Comparison of ENCODE assay signal across 11 cellular contexts in the genomic region with DNA sequence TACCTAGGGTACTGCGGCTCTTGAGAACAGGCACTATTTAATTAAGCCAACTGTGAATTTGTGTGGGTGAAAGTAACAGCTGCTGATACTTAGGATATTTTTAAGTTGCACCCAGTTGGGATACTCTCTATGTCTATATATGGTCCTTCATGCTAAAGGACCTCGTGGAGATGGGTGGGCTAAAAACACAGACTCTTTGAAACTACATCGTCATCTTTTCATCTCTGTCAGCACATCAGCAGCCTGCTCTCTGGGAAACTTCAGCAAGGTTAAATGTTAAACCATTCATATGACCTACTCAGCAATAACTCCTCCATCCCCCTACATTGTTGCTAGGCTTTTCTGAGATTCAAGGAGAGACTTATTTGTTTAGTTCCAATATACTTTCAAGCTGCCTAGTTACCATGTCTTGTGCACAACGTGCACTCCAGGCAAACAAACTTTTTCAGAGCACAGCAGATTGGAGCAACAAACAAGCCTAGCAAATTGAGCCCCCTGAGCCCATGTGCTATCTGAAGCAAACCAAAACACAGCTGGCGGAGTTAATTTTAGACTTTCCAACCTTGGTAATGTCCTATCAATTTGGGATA. TPM values are rescaled to one million over a fixed set of nuclear protein-coding genes. Genes with fewer than 3 reads are reported as not detected.
DNase-seq lines count a peak whose midpoint lies in the region; ATAC-seq and TF ChIP-seq lines count a peak whose summit lies in the region.
"Had no signal": no experiment of that assay in that cellular context is flagged by ENCODE, and none has a peak within 500 bp of the region (broad histone marks: within the 10 kb centered on the region; RNA-seq: fewer than 3 reads in every experiment).

No MANE protein-coding gene starts in this region.

- no peaks in the 10 kb centered on the region for H3K27me3 ChIP-seq in esophagus muscularis mucosa
- no peaks in the 10 kb centered on the region for H3K27me3 ChIP-seq in psoas muscle (ENCODE audit: insufficient read depth in 3 of 3, low read length in 2 of 3)
- H3K27me3 ChIP-seq: tibial nerve had no signal

- DNase-seq in esophagus muscularis mucosa (ENCODE audit: extremely low spot score) (no peak), putamen (ENCODE audit: low spot score) (peak; percentile 7), GM03348 (ENCODE audit: low spot score) (no peak), psoas muscle (no peak), HK-2 (ENCODE audit: unreplicated experiment) (no peak)
- no peak for DNase-seq in activated naive CD4-positive, alpha-beta T cell treated with Interleukin-2 at 50 U/mL for 16 hours
- DNase-seq: activated naive CD4-positive, alpha-beta T cell treated with anti-CD3 and anti-CD28 coated beads for 36 hours had no signal

- TF ChIP-seq CTCF in esophagus muscularis mucosa (IDR thresholded peaks at IDR 0.05) (no peak), psoas muscle (IDR thresholded peaks at IDR 0.05) (no peak)

- ATAC-seq in GM19397 (IDR thresholded peaks at IDR 0.05; ENCODE audit: unreplicated experiment) (peak; percentile 66), HG03196 (IDR thresholded peaks at IDR 0.05; ENCODE audit: unreplicated experiment) (peak; percentile 67), psoas muscle (no peak)

- no peak overlapping the region for H3K4me3 ChIP-seq in esophagus muscularis mucosa
- no peak overlapping the region for H3K4me3 ChIP-seq in psoas muscle
- H3K4me3 ChIP-seq: lung, tibial nerve had no signal

- no peaks in the 10 kb centered on the region for H3K36me3 ChIP-seq in esophagus muscularis mucosa
- H3K36me3 ChIP-seq in psoas muscle (ENCODE audit: insufficient read depth in 1 of 2, low read depth in 1 of 2), result no peaks in the 10 kb centered on the region
- H3K36me3 ChIP-seq: tibial nerve had no signal

- intact Hi-C loops in esophagus muscularis mucosa (cut with DNase I) (no loop called here), psoas muscle (cut with DNase I) (no loop called here)

- whole genome bisulfite sequencing in esophagus muscularis mucosa, result 29% methylated on average over 5 of the region's 5 CpGs
- 30 to 39% (median 33%) methylated on average over 5 of the region's 5 CpGs for WGBS in psoas muscle, 3 donors

- peak overlapping the region; percentile 7 to 44 (median 30) for H3K27ac ChIP-seq in esophagus muscularis mucosa (replicated peaks in 1 of 4)
- H3K27ac ChIP-seq in psoas muscle, result no peak overlapping the region

- no peak for TF ChIP-seq POLR2A in esophagus muscularis mucosa (IDR thresholded peaks at IDR 0.05; ENCODE audit: low read depth)

- H3K4me1 ChIP-seq in esophagus muscularis mucosa (peaks cover 10 to 19% (median 15%) of the 10 kb centered on the region in 4 donors), psoas muscle (peaks cover 5% of the 10 kb centered on the region)

- TF ChIP-seq EP300 in esophagus muscularis mucosa (IDR thresholded peaks at IDR 0.05), result no peak

- H3K9me3 ChIP-seq in esophagus muscularis mucosa (no peaks in the 10 kb centered on the region), psoas muscle (no peaks in the 10 kb centered on the region)
- H3K9me3 ChIP-seq: tibial nerve had no signal

RNA-seq across cellular contexts. Expression of gene MOB1B, which starts 6.2 kb away (rescaled TPM):
- total RNA-seq in esophagus muscularis mucosa, result 10 to 100 TPM; 15.0 to 19.4 (median 16.6) TPM
- total RNA-seq in psoas muscle, result 10 to 100 TPM in 3 of 4 donors, 1 to 10 TPM in 1; 9.8 to 22.3 (median 12.8) TPM
- 1 to 10 TPM; 2.8 to 5.7 (median 5.4) TPM for polyA plus RNA-seq in psoas muscle

RNA-seq across cellular contexts. Expression of gene GRSF1, which starts 56.3 kb away (rescaled TPM):
- total RNA-seq in esophagus muscularis mucosa (10 to 100 TPM; 47.8 to 68.8 (median 53.9) TPM), psoas muscle (100 to 1,000 TPM; 114 to 144 (median 130) TPM)
- 100 to 1,000 TPM in 1 of 3 donors, 10 to 100 TPM in 2; 85.2 to 138 (median 96.6) TPM for polyA plus RNA-seq in psoas muscle

Comparison
In these comparisons a context has a peak if more than half of its experiments do, and no peak if none do; other contexts are left out.
1. ATAC-seq: peak in GM19397 (single experiment) and HG03196 (single experiment); none in psoas muscle (0 of 4).